Comparison of ENCODE assay signal across 10 cellular contexts in genomic region chr1:93980320-93980744, GRCh38.
DNase-seq lines count a peak whose midpoint lies in the region; ATAC-seq and TF ChIP-seq lines count a peak whose summit lies in the region.
"Had no signal": no experiment of that assay in that cellular context is flagged by ENCODE, and none has a peak within 500 bp of the region (broad histone marks: within the 10 kb centered on the region; RNA-seq: fewer than 3 reads in every experiment).

No MANE protein-coding gene starts in this region.

- H3K4me1 ChIP-seq in adipocyte (ENCODE audit: control insufficient read depth, insufficient read depth, low read length): peaks cover 37% of the 10 kb centered on the region
- peaks cover 0 to 20% (median 8%) of the 10 kb centered on the region in 4 donors for H3K4me1 ChIP-seq in right lobe of liver

- H3K9me3 ChIP-seq in adipocyte (ENCODE audit: control insufficient read depth, low read length): no peaks in the 10 kb centered on the region
- H3K9me3 ChIP-seq in right lobe of liver: no peaks in the 10 kb centered on the region

- no peak for TF ChIP-seq POLR2A in right lobe of liver (IDR thresholded peaks at IDR 0.05)

- peak overlapping the region; percentile 52 to 90 (median 83) for H3K27ac ChIP-seq in right lobe of liver
- H3K27ac ChIP-seq: SK-N-MC had no signal

- H3K4me3 ChIP-seq in adipocyte (ENCODE audit: low read length) (no peak overlapping the region), right lobe of liver (peak overlapping the region in 1 of 3 donors; percentile 14)
- H3K4me3 ChIP-seq: SK-N-MC had no signal

- 72% methylated on average over 2 of the region's 2 CpGs for WGBS in right lobe of liver (ENCODE audit: insufficient coverage, low coverage, low lambda C conversion rate, missing lambda C conversion rate)

- peak overlapping the region; percentile 4 for H3K9ac ChIP-seq in adipocyte (ENCODE audit: low read length)

- ATAC-seq in HG02798 (IDR thresholded peaks at IDR 0.05; ENCODE audit: poor library complexity, unreplicated experiment) (peak; percentile 39), right lobe of liver (peak; percentile 19 to 44 (median 34))

- DNase-seq in AG09319 (ENCODE audit: extremely low read depth, low read depth) (no peak), adipocyte (ENCODE audit: low read depth) (peak; percentile 14), right lobe of liver (no peak), inferior parietal cortex (ENCODE audit: extremely low spot score) (no peak), NCI-H2107 treated with DMSO at 0.1 percent for 48 hours (lab: John Stamatoyannopoulos, UW; ENCODE audit: unreplicated experiment) (no peak), epidermal melanocyte (ENCODE audit: insufficient read length, low spot score) (no peak)
- DNase-seq in activated CD8-positive, alpha-beta memory T cell treated with anti-CD3 and anti-CD28 coated beads, Interleukin-2, amount 50 U/mL, for 48 hours: no peak
- DNase-seq: head of caudate nucleus had no signal

- intact Hi-C loops in right lobe of liver (cut with DNase I): no loop called here

- H3K36me3 ChIP-seq in adipocyte (ENCODE audit: control insufficient read depth, insufficient read depth, low read length, severe bottlenecking) (no peaks in the 10 kb centered on the region), right lobe of liver (no peaks in the 10 kb centered on the region)

- TF ChIP-seq CTCF in AG09319 (IDR thresholded peaks at IDR 0.05; ENCODE audit: low read depth, low read length) (peak; percentile 10; the same call in 1 of the 2 replicates), right lobe of liver (IDR thresholded peaks at IDR 0.05) (peak in 2 of 4 donors; percentile 23 to 29)

- H3K27me3 ChIP-seq in adipocyte (replicated peaks; ENCODE audit: control insufficient read depth, insufficient read depth, low read length) (no peaks in the 10 kb centered on the region), right lobe of liver (no peaks in the 10 kb centered on the region)
